ENCODE assay signal across 1 cellular context in genomic region chr14:53167602-53168328, GRCh38.
TF ChIP-seq lines count a peak whose summit lies in the region.

No MANE protein-coding gene starts in this region.

TF ChIP-seq in WTC11, 78 proteins besides CTCF, POLR2A, EP300 and RAD21 (continued from another document):
- TF ChIP-seq ZNF532 (CRISPR knock-in tag; IDR thresholded peaks at IDR 0.05; ENCODE audit: borderline replicate concordance): no peak
- TF ChIP-seq E2F1 (CRISPR knock-in tag; IDR thresholded peaks at IDR 0.05): no peak
- TF ChIP-seq NFATC4 (CRISPR knock-in tag; IDR thresholded peaks at IDR 0.05): no peak
- peak; percentile 47 for TF ChIP-seq GABPB1 (CRISPR knock-in tag; IDR thresholded peaks at IDR 0.05)
